Comparison of ENCODE assay signal across 39 cellular contexts in genomic region chr10:8156918-8157317, GRCh38.
"Had no signal": no experiment of that assay in that cellular context is flagged by ENCODE, and none has a peak within 500 bp of the region (broad histone marks: within the 10 kb centered on the region; RNA-seq: fewer than 3 reads in every experiment).

No MANE protein-coding gene starts in this region.

- H3K4me1 ChIP-seq: adrenal gland, ascending aorta, breast epithelium, colonic mucosa, gastrocnemius medialis, heart left ventricle had no signal

- H3K4me3 Mint-ChIP-seq: activated B cell treated with CpG ODN at 0.5 μM for 24 hours; activated CD4-positive, alpha-beta memory T cell treated with anti-CD3 and anti-CD28 coated beads for 36 hours; activated CD8-positive, alpha-beta memory T cell treated with anti-CD3 and anti-CD28 coated beads, Interleukin-2, amount 10 ng/mL, durations not matched to agents 7 days and 5 days; activated CD8-positive, alpha-beta T cell treated with anti-CD3 and anti-CD28 coated beads, Interleukin-2, amount 10 ng/mL, durations not matched to agents 7 days and 5 days; activated naive CD4-positive, alpha-beta T cell treated with anti-CD3 and anti-CD28 coated beads for 36 hours; activated naive CD4-positive, alpha-beta T cell treated with anti-CD3 and anti-CD28 coated beads, Interleukin-2, amount 50 U/mL, for 24 hours; activated naive CD8-positive, alpha-beta T cell treated with anti-CD3 and anti-CD28 coated beads for 36 hours; activated naive CD8-positive, alpha-beta T cell treated with anti-CD3 and anti-CD28 coated beads, Interleukin-2, amount 50 U/mL, for 24 hours; activated T-helper 1 cell treated with anti-CD3 and anti-CD28 coated beads, Interleukin-12 subunit alpha, Interleukin-12 subunit beta, Interleukin-2, Interleukin-4 antibody, amounts not matched to agents 30 ng/mL and 10 ng/mL and 1 ng/mL, durations not matched to agents 14 hours and 24 hours and 36 hours; brain; T-helper 17 cell; T-helper 2 cell treated with Interferon-gamma antibody and Interleukin-4, amounts not matched to agents 5 μg/mL and 100 μg/mL, for 36 hours had no signal

- H3K36me3 ChIP-seq: adrenal gland, ascending aorta, breast epithelium, cardiac muscle cell, colonic mucosa, gastrocnemius medialis, heart left ventricle, WERI-Rb-1 had no signal

- ATAC-seq: activated CD4-positive, CD25-positive, alpha-beta regulatory T cell treated with anti-CD3 and anti-CD28 coated beads, Interleukin-2, amount 50 U/mL, for 24 hours; activated CD8-positive, alpha-beta memory T cell treated with anti-CD3 and anti-CD28 coated beads, Interleukin-2, amount 10 ng/mL, durations not matched to agents 7 days and 5 days; activated CD8-positive, alpha-beta T cell treated with anti-CD3 and anti-CD28 coated beads, Interleukin-2, amount 10 ng/mL, durations not matched to agents 7 days and 5 days; activated naive CD8-positive, alpha-beta T cell treated with anti-CD3 and anti-CD28 coated beads, Interleukin-2, amount 50 U/mL, for 24 hours; foreskin keratinocyte; gastrocnemius medialis; heart left ventricle; T-helper 17 cell had no signal

- H3K27me3 ChIP-seq: adrenal gland, ascending aorta, breast epithelium, cardiac muscle cell, colonic mucosa, foreskin keratinocyte, gastrocnemius medialis had no signal

- DNase-seq: activated B cell treated with CpG ODN at 0.5 μM for 24 hours; activated CD4-positive, alpha-beta memory T cell treated with anti-CD3 and anti-CD28 coated beads for 36 hours; activated CD4-positive, alpha-beta T cell treated with anti-CD3 and anti-CD28 coated beads for 48 hours; activated CD4-positive, alpha-beta T cell treated with anti-CD3 and anti-CD28 coated beads, Interleukin-2, amount 50 U/mL, for 1 hour; activated CD8-positive, alpha-beta memory T cell treated with anti-CD3 and anti-CD28 coated beads, Interleukin-2, amount 10 ng/mL, durations not matched to agents 7 days and 5 days; activated CD8-positive, alpha-beta memory T cell treated with anti-CD3 and anti-CD28 coated beads, Interleukin-2, amount 50 U/mL, for 4 hours; activated CD8-positive, alpha-beta T cell treated with anti-CD3 and anti-CD28 coated beads, Interleukin-2, amount 10 ng/mL, durations not matched to agents 7 days and 5 days; activated effector memory CD4-positive, alpha-beta T cell treated with anti-CD3 and anti-CD28 coated beads, Interleukin-2, amount 50 U/mL, for 16 hours; activated naive CD4-positive, alpha-beta T cell treated with anti-CD3 and anti-CD28 coated beads for 36 hours; activated naive CD8-positive, alpha-beta T cell treated with anti-CD3 and anti-CD28 coated beads for 36 hours; activated naive CD8-positive, alpha-beta T cell treated with anti-CD3 and anti-CD28 coated beads, Interleukin-2, amount 50 U/mL, for 24 hours; activated T-cell treated with anti-CD3 and anti-CD28 coated beads, Interleukin-2, amount 50 U/mL, for 1 hour; activated T-cell treated with anti-CD3 and anti-CD28 coated beads, Interleukin-2, amount 50 U/mL, for 48 hours; adrenal gland; amygdala; central memory CD4-positive, alpha-beta T cell; cerebellar nuclear complex; colonic mucosa; effector CD8-positive, alpha-beta T cell; foreskin keratinocyte; gastrocnemius medialis; glutamatergic neuron; heart left ventricle; T-helper 1 cell; T-helper 17 cell; T1000; WERI-Rb-1 had no signal

- H3K4me1 Mint-ChIP-seq: activated B cell treated with CpG ODN at 0.5 μM for 24 hours, brain had no signal

- H3K27me3 Mint-ChIP-seq: activated B cell treated with CpG ODN at 0.5 μM for 24 hours; activated naive CD4-positive, alpha-beta T cell treated with anti-CD3 and anti-CD28 coated beads, Interleukin-2, amount 50 U/mL, for 24 hours; activated naive CD8-positive, alpha-beta T cell treated with anti-CD3 and anti-CD28 coated beads for 36 hours; T-helper 17 cell had no signal

- H3K27ac ChIP-seq: adrenal gland, ascending aorta, breast epithelium, cardiac muscle cell, colonic mucosa, epithelial cell of prostate, foreskin keratinocyte, gastrocnemius medialis, heart left ventricle, WERI-Rb-1 had no signal

- FAIRE-seq: endometrium, endothelial cell of umbilical vein had no signal

- H3K4me3 ChIP-seq: adrenal gland, ascending aorta, breast epithelium, cardiac muscle cell, colonic mucosa, gastrocnemius medialis, heart left ventricle had no signal

- H3K27ac Mint-ChIP-seq: activated B cell treated with CpG ODN at 0.5 μM for 24 hours; activated CD4-positive, alpha-beta memory T cell treated with anti-CD3 and anti-CD28 coated beads for 36 hours; activated CD8-positive, alpha-beta memory T cell treated with anti-CD3 and anti-CD28 coated beads, Interleukin-2, amount 10 ng/mL, durations not matched to agents 7 days and 5 days; activated CD8-positive, alpha-beta T cell treated with anti-CD3 and anti-CD28 coated beads, Interleukin-2, amount 10 ng/mL, durations not matched to agents 7 days and 5 days; activated naive CD4-positive, alpha-beta T cell treated with anti-CD3 and anti-CD28 coated beads for 36 hours; activated naive CD4-positive, alpha-beta T cell treated with anti-CD3 and anti-CD28 coated beads, Interleukin-2, amount 50 U/mL, for 24 hours; activated naive CD8-positive, alpha-beta T cell treated with anti-CD3 and anti-CD28 coated beads for 36 hours; activated naive CD8-positive, alpha-beta T cell treated with anti-CD3 and anti-CD28 coated beads, Interleukin-2, amount 50 U/mL, for 24 hours; activated T-helper 1 cell treated with anti-CD3 and anti-CD28 coated beads, Interleukin-12 subunit alpha, Interleukin-12 subunit beta, Interleukin-2, Interleukin-4 antibody, amounts not matched to agents 30 ng/mL and 10 ng/mL and 1 ng/mL, durations not matched to agents 14 hours and 24 hours and 36 hours; activated T-helper 2 cell treated with anti-CD3 and anti-CD28 coated beads, Interferon-gamma antibody, Interleukin-2, Interleukin-4, amounts not matched to agents 10 μg/mL and 5 μg/mL and 100 μg/mL, durations not matched to agents 14 hours and 24 hours and 36 hours; brain; T-helper 17 cell; T-helper 2 cell treated with Interferon-gamma antibody and Interleukin-4, amounts not matched to agents 5 μg/mL and 100 μg/mL, for 36 hours had no signal

- H3K9me3 ChIP-seq: adrenal gland, ascending aorta, breast epithelium, colonic mucosa, gastrocnemius medialis, heart left ventricle had no signal

- H3K9me3 Mint-ChIP-seq: activated B cell treated with CpG ODN at 0.5 μM for 24 hours; activated CD4-positive, alpha-beta memory T cell treated with anti-CD3 and anti-CD28 coated beads for 36 hours; activated naive CD4-positive, alpha-beta T cell treated with anti-CD3 and anti-CD28 coated beads for 36 hours; activated naive CD4-positive, alpha-beta T cell treated with anti-CD3 and anti-CD28 coated beads, Interleukin-2, amount 50 U/mL, for 24 hours; activated naive CD8-positive, alpha-beta T cell treated with anti-CD3 and anti-CD28 coated beads, Interleukin-2, amount 50 U/mL, for 24 hours had no signal

- H3K36me3 Mint-ChIP-seq: activated CD4-positive, alpha-beta memory T cell treated with anti-CD3 and anti-CD28 coated beads for 36 hours; activated naive CD4-positive, alpha-beta T cell treated with anti-CD3 and anti-CD28 coated beads, Interleukin-2, amount 50 U/mL, for 24 hours; activated naive CD8-positive, alpha-beta T cell treated with anti-CD3 and anti-CD28 coated beads for 36 hours; brain had no signal
